Comparison of ENCODE assay signal across 1 cellular context in the genomic region with DNA sequence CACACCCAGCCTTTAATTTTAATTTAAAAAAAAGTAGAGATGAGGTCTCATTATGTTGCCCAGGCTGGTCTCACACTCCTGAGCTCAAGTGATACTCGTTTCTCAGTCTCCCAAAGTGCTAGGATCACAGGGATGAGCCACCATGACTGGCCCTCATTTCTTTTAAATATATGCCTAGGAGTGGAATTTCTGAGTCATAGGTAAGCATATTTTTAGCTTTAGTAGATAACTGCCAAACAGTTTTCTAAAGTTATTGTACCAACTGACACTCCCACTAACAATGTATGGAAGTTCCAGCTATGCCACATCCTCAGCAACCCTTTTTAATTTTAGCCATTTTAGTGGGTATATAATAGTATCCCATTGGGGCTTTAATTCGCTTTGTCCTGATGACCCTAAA.
TF ChIP-seq lines count a peak whose summit lies in the region.

No MANE protein-coding gene starts in this region.

TF ChIP-seq in HCT116, 20 proteins besides CTCF, POLR2A, EP300 and RAD21 (continued from another document):
- peak; percentile 55; the same call in 1 of the 2 replicates for TF ChIP-seq FOSL1 (IDR thresholded peaks at IDR 0.05; ENCODE audit: low read depth)
